In the genomic region with DNA sequence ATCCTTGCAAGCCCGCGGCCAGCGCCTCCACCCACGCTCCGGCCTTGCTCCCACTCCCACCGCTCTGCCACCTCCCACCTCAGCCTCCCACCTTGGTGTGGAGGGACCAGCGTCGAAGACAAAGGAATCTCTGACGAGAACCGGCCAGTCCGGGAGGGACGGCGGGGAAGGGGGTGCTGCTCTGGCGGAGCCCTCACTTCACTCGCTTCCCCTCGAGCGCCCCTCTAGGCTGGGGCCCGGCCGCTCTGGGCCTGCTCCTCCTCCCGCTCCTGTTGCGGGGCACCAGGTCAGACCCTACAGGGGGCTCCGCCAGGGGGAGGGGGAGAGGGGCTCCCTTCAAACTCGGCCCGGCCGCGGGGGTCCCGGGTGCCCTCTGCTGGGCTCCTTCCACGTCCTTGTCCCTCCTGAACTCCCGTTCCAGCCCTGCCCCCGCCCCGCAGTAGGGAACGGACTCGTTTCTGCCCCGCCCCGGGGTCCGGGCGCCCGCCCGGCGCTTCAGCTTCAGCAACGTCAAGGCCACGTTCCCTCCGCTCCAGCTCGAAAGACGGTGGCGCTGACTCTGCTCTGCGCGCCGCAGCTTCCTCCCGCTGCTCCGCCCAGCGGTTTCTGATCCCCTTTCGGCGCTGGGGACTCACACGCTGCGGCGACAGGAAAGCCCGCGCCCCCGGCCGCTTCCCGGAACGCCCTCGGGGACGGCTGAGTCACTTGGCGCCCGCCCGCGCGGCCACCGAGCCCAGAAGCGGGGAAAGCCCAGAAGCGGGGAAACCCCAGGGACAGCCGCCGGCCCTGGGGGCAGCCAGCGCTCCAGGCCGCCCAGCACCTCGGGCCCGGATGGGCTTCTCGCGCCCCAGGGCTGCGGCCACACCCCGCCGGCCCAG, we compare ENCODE assay signal across 8 cellular contexts. TPM values are rescaled to one million over a fixed set of nuclear protein-coding genes. Genes with fewer than 3 reads are reported as not detected.
DNase-seq lines count a peak whose midpoint lies in the region; TF ChIP-seq lines count a peak whose summit lies in the region.

No MANE protein-coding gene starts in this region.

- peaks cover 22% of the 10 kb centered on the region for H3K4me1 Mint-ChIP-seq in activated naive CD4-positive, alpha-beta T cell treated with anti-CD3 and anti-CD28 coated beads, Interleukin-2, amount 10 ng/mL, durations not matched to agents 7 days and 5 days
- peaks cover 4% of the 10 kb centered on the region for H3K4me1 Mint-ChIP-seq in glutamatergic neuron (ENCODE audit: low read depth, unreplicated experiment)
- peaks cover 41% of the 10 kb centered on the region for H3K4me1 Mint-ChIP-seq in osteocyte (ENCODE audit: unreplicated experiment)

- H2AFZ ChIP-seq in MM.1S (ENCODE audit: low read length): peak overlapping the region; percentile 81

- H3F3A ChIP-seq in MM.1S (ENCODE audit: insufficient read depth, low read length): peaks cover 18% of the 10 kb centered on the region

- H3K27ac Mint-ChIP-seq in activated naive CD4-positive, alpha-beta T cell treated with anti-CD3 and anti-CD28 coated beads, Interleukin-2, amount 10 ng/mL, durations not matched to agents 7 days and 5 days: peak overlapping the region; percentile 90
- H3K27ac Mint-ChIP-seq in glutamatergic neuron (ENCODE audit: unreplicated experiment) (peak overlapping the region; percentile 83), osteocyte (ENCODE audit: unreplicated experiment) (peak overlapping the region; percentile 95)

- H3K4me3 Mint-ChIP-seq in activated naive CD4-positive, alpha-beta T cell treated with anti-CD3 and anti-CD28 coated beads, Interleukin-2, amount 10 ng/mL, durations not matched to agents 7 days and 5 days: peak overlapping the region; percentile 78
- H3K4me3 Mint-ChIP-seq in glutamatergic neuron (ENCODE audit: unreplicated experiment) (peak overlapping the region; percentile 88), osteocyte (ENCODE audit: unreplicated experiment) (peak overlapping the region; percentile 83)

- peaks cover 53% of the 10 kb centered on the region for H3K27me3 Mint-ChIP-seq in activated naive CD4-positive, alpha-beta T cell treated with anti-CD3 and anti-CD28 coated beads, Interleukin-2, amount 10 ng/mL, durations not matched to agents 7 days and 5 days
- H3K27me3 Mint-ChIP-seq in glutamatergic neuron (ENCODE audit: unreplicated experiment): peaks cover 5% of the 10 kb centered on the region
- H3K27me3 Mint-ChIP-seq in osteocyte (ENCODE audit: unreplicated experiment): no peaks in the 10 kb centered on the region

- H3K9me3 ChIP-seq in MM.1S (replicated peaks; ENCODE audit: insufficient read depth, low read length) (no peaks in the 10 kb centered on the region), thymus (ENCODE audit: control insufficient read depth) (no peaks in the 10 kb centered on the region)

- H3K27ac ChIP-seq in MM.1S (ENCODE audit: low read length): peak overlapping the region; percentile 91
- H3K27ac ChIP-seq in thymus (ENCODE audit: low read depth): peak overlapping the region; percentile 89

- peaks cover 2% of the 10 kb centered on the region for H3K36me3 Mint-ChIP-seq in activated naive CD4-positive, alpha-beta T cell treated with anti-CD3 and anti-CD28 coated beads, Interleukin-2, amount 10 ng/mL, durations not matched to agents 7 days and 5 days
- no peaks in the 10 kb centered on the region for H3K36me3 Mint-ChIP-seq in glutamatergic neuron (ENCODE audit: unreplicated experiment)
- H3K36me3 Mint-ChIP-seq in osteocyte (ENCODE audit: unreplicated experiment): peaks cover 2% of the 10 kb centered on the region

- no peaks in the 10 kb centered on the region for H3K9me2 ChIP-seq in MM.1S (replicated peaks; ENCODE audit: insufficient read depth, low read length)

- peak overlapping the region; percentile 91 for H3K9ac ChIP-seq in MM.1S (ENCODE audit: low read length)

- no peaks in the 10 kb centered on the region for H3K9me3 Mint-ChIP-seq in activated naive CD4-positive, alpha-beta T cell treated with anti-CD3 and anti-CD28 coated beads, Interleukin-2, amount 10 ng/mL, durations not matched to agents 7 days and 5 days
- H3K9me3 Mint-ChIP-seq in glutamatergic neuron (ENCODE audit: unreplicated experiment) (peaks cover 5% of the 10 kb centered on the region), osteocyte (ENCODE audit: unreplicated experiment) (no peaks in the 10 kb centered on the region)

- CTCF ChIA-PET in activated naive CD4-positive, alpha-beta T cell treated with anti-CD3 and anti-CD28 coated beads, Interleukin-2, amount 10 ng/mL, durations not matched to agents 7 days and 5 days (lab: Charles Lee): interaction anchor here (1.1 to 1.3 kb wide), 2 partner anchors 28 to 237 kb away, joined by 3 read pairs; a partner anchor contains a TSS

- peak overlapping the region; percentile 93 for H3K4me2 ChIP-seq in MM.1S (ENCODE audit: low read depth, low read length)

- H3K4me1 ChIP-seq in MM.1S (ENCODE audit: low read length) (peaks cover 10% of the 10 kb centered on the region), thymus (ENCODE audit: control insufficient read depth, insufficient read depth, low read length) (peaks cover 4% of the 10 kb centered on the region)

- peaks cover 32% of the 10 kb centered on the region for H3K79me2 ChIP-seq in MM.1S (ENCODE audit: low read length)

- H3K36me3 ChIP-seq in MM.1S (replicated peaks; ENCODE audit: insufficient read depth, low read length) (no peaks in the 10 kb centered on the region), thymus (ENCODE audit: control insufficient read depth, insufficient read depth) (no peaks in the 10 kb centered on the region)

- DNase-seq in GM04504 (ENCODE audit: low read depth): peak; percentile 54
- DNase-seq in HCEC 1CT: peak; percentile 75
- peak; percentile 96 for DNase-seq in MM.1S
- peak; percentile 80 for DNase-seq in SK-MEL-5 (ENCODE audit: low read depth, low spot score)
- peak; percentile 92 for DNase-seq in activated naive CD4-positive, alpha-beta T cell treated with anti-CD3 and anti-CD28 coated beads, Interleukin-2, amount 10 ng/mL, durations not matched to agents 7 days and 5 days
- peak; percentile 83 for DNase-seq in glutamatergic neuron
- DNase-seq in osteocyte (ENCODE audit: extremely low spot score, unreplicated experiment): peak; percentile 90

- H4K20me1 ChIP-seq in MM.1S (ENCODE audit: insufficient read depth, low read length): no peaks in the 10 kb centered on the region

- TF ChIP-seq CTCF in MM.1S (IDR thresholded peaks at IDR 0.05; ENCODE audit: low read length) (peak; percentile 16; the same call in 1 of the 2 replicates), glutamatergic neuron (IDR thresholded peaks at IDR 0.05; ENCODE audit: partially characterized antibody, unreplicated experiment) (no peak), osteocyte (IDR thresholded peaks at IDR 0.05) (peak; percentile 36)

- H3K27me3 ChIP-seq in MM.1S (replicated peaks; ENCODE audit: insufficient read depth, low read length): no peaks in the 10 kb centered on the region
- no peaks in the 10 kb centered on the region for H3K27me3 ChIP-seq in thymus (ENCODE audit: control insufficient read depth, insufficient read depth)

- in situ Hi-C loops in SK-MEL-5 (cut with HindIII; ENCODE audit: low pct_unique_long_range_greater_than_20kb, low sequenced_read_pairs): no loop called here

- WGBS in thymus: under 1% methylated on average over 84 of the region's 84 CpGs

- peak overlapping the region; percentile 81 for H3K4me3 ChIP-seq in MM.1S (ENCODE audit: low read length)
- peak overlapping the region; percentile 82 for H3K4me3 ChIP-seq in thymus (ENCODE audit: low read length)

RNA-seq across cellular contexts. Expression of a gene that starts 28.6 kb away (rescaled TPM):
- total RNA-seq in SK-MEL-5 (2014; rRNA removed; shearing (Covaris generic)): 11.4 and 13.9 TPM in 2 replicates
- polyA plus RNA-seq in SK-MEL-5 (2015; cell fraction: cytosol; rRNA removed): 10.9 and 17.9 TPM in 2 replicates
- polyA plus RNA-seq in SK-MEL-5 (2015; cell fraction: nucleus; rRNA removed): 2.4 and 3.4 TPM in 2 replicates
- total RNA-seq in glutamatergic neuron (ENCODE audit: unreplicated experiment): 0.20 TPM
- total RNA-seq in osteocyte: 49.7 and 51.0 TPM in 2 replicates
- polyA plus RNA-seq in thymus: 3.5 TPM

Comparison
In these comparisons a context has a peak if more than half of its experiments do, and no peak if none do; other contexts are left out.
1. Peak in every context shown above with its lines: DNase-seq, H3K4me3 ChIP-seq and H3K27ac ChIP-seq.
2. RNA of a gene that starts 28.6 kb away (total RNA-seq): 49.7 to 51.0 TPM in osteocyte and 11.4 to 13.9 TPM in SK-MEL-5; 0.20 TPM in glutamatergic neuron (single experiment); every median in the first group is over 10 times any median in the second.